In genomic region chr10:123100030-123100762, GRCh38 we compare ENCODE assay signal across 1 cellular context.
TF ChIP-seq lines count a peak whose summit lies in the region.

No MANE protein-coding gene starts in this region.

TF ChIP-seq in HepG2, 621 proteins besides CTCF, POLR2A, EP300 and RAD21:
- TF ChIP-seq ZNF432 (CRISPR knock-in tag; IDR thresholded peaks at IDR 0.05; ENCODE audit: borderline replicate concordance) = no peak
- TF ChIP-seq ZNF780A (CRISPR knock-in tag; IDR thresholded peaks at IDR 0.05) = no peak
- TF ChIP-seq RBM39 (IDR thresholded peaks at IDR 0.05; ENCODE audit: low read depth, low read length, poor library complexity, severe bottlenecking) = no peak
- TF ChIP-seq FOSL2 (CRISPR knock-in tag; IDR thresholded peaks at IDR 0.05) = 0 out of 2 replicates have a peak, but pooled peaks have one; percentile 7
